In genomic region chr9:92325269-92325990, GRCh38 we compare ENCODE assay signal across 8 cellular contexts. TPM values are rescaled to one million over a fixed set of nuclear protein-coding genes. Genes with fewer than 3 reads are reported as not detected.
DNase-seq lines count a peak whose midpoint lies in the region; ATAC-seq lines count a peak whose summit lies in the region.

TSS of gene CENPP (plus strand) at chr9:92325953.
TSS of gene NOL8 (minus strand) at chr9:92325350. CDS start at chr9:92324161, 1,189 bp downstream.

- intact Hi-C loops in left colon (cut with DNase I, micrococcal nuclease) = no loop called here

- peak; percentile 93 for ATAC-seq in GM19328 (IDR thresholded peaks at IDR 0.05; ENCODE audit: unreplicated experiment)
- ATAC-seq in HG03469 (IDR thresholded peaks at IDR 0.05; ENCODE audit: unreplicated experiment) = peak; percentile 62
- ATAC-seq in left colon = peak; percentile 95

- no peaks in the 10 kb centered on the region for H3K27me3 Mint-ChIP-seq in activated CD4-positive, alpha-beta T cell treated with anti-CD3 and anti-CD28 coated beads, Interleukin-2, amount 10 ng/mL, durations not matched to agents 7 days and 5 days

- H3K9me3 Mint-ChIP-seq in activated CD4-positive, alpha-beta T cell treated with anti-CD3 and anti-CD28 coated beads, Interleukin-2, amount 10 ng/mL, durations not matched to agents 7 days and 5 days = no peaks in the 10 kb centered on the region

- POLR2A ChIA-PET in activated CD4-positive, alpha-beta T cell treated with anti-CD3 and anti-CD28 coated beads, Interleukin-2, amount 10 ng/mL, durations not matched to agents 7 days and 5 days (lab: Charles Lee) = interaction anchor here (0.6 to 1.0 kb wide), 6 partner anchors 16 to 371 kb away, joined by 3 read pairs; partner anchors contain the start of gene IPPK

- CTCF ChIA-PET in activated CD4-positive, alpha-beta T cell treated with anti-CD3 and anti-CD28 coated beads, Interleukin-2, amount 10 ng/mL, durations not matched to agents 7 days and 5 days (lab: Charles Lee) = interaction anchor here (1.0 to 1.4 kb wide), 4 partner anchors 16 to 466 kb away, joined by 3 to 5 read pairs (median 4); no protein-coding TSS in a partner anchor

- peak within 1 kb of the TSS; percentile 99 for H3K27ac Mint-ChIP-seq in activated CD4-positive, alpha-beta T cell treated with anti-CD3 and anti-CD28 coated beads, Interleukin-2, amount 10 ng/mL, durations not matched to agents 7 days and 5 days

- peak within 1 kb of the TSS; percentile 99 for H3K4me3 Mint-ChIP-seq in activated CD4-positive, alpha-beta T cell treated with anti-CD3 and anti-CD28 coated beads, Interleukin-2, amount 10 ng/mL, durations not matched to agents 7 days and 5 days

- H3K36me3 Mint-ChIP-seq in activated CD4-positive, alpha-beta T cell treated with anti-CD3 and anti-CD28 coated beads, Interleukin-2, amount 10 ng/mL, durations not matched to agents 7 days and 5 days (ENCODE audit: low read depth) = peaks cover 18% of the 10 kb centered on the region

- DNase-seq in C1 segment of cervical spinal cord (lab: John Stamatoyannopoulos, UW) = peak; percentile 78 to 98 (median 92)
- peak; percentile 81 to 89 for DNase-seq in NCI-H526 (lab: John Stamatoyannopoulos, UW)
- DNase-seq in activated CD4-positive, alpha-beta T cell treated with anti-CD3 and anti-CD28 coated beads, Interleukin-2, amount 10 ng/mL, durations not matched to agents 7 days and 5 days = peak; percentile 89
- DNase-seq in cortex of kidney (lab: John Stamatoyannopoulos, UW) = peak; percentile 72
- DNase-seq in left colon = peak; percentile 83 to 86
- peak; percentile 83 for DNase-seq in stimulated activated CD4-positive, alpha-beta T cell treated with anti-CD3 and anti-CD28 coated beads, Interleukin-1b, Interleukin-23, amount 100 ng/mL, for 48 hours

- peaks cover 45% of the 10 kb centered on the region for H3K4me1 Mint-ChIP-seq in activated CD4-positive, alpha-beta T cell treated with anti-CD3 and anti-CD28 coated beads, Interleukin-2, amount 10 ng/mL, durations not matched to agents 7 days and 5 days

RNA-seq across cellular contexts. Expression of gene CENPP, which starts in this region (rescaled TPM):
- total RNA-seq in activated CD4-positive, alpha-beta T cell treated with anti-CD3 and anti-CD28 coated beads, Interleukin-2, amount 10 ng/mL, durations not matched to agents 7 days and 5 days = 10 to 100 TPM; 23.3 to 31.6 TPM
- 1 to 10 TPM; 1.7 to 2.4 TPM for total RNA-seq in left colon

RNA-seq across cellular contexts. Expression of gene NOL8, which starts in this region (rescaled TPM):
- total RNA-seq in activated CD4-positive, alpha-beta T cell treated with anti-CD3 and anti-CD28 coated beads, Interleukin-2, amount 10 ng/mL, durations not matched to agents 7 days and 5 days = 10 to 100 TPM; 58.0 to 73.0 TPM
- total RNA-seq in left colon = 10 to 100 TPM; 19.4 to 20.4 TPM

Comparison
In these comparisons a context has a peak if more than half of its experiments do, and no peak if none do; other contexts are left out.
1. Peak in every context shown above with its lines: DNase-seq and ATAC-seq.
2. RNA of gene CENPP (total RNA-seq): 23.3 to 31.6 TPM in activated CD4-positive, alpha-beta T cell treated with anti-CD3 and anti-CD28 coated beads, Interleukin-2, amount 10 ng/mL, durations not matched to agents 7 days and 5 days; 1.7 to 2.4 TPM in left colon; every median in the first group is over 4 times any median in the second.